Comparison of ENCODE assay signal across 8 cellular contexts in the genomic region with DNA sequence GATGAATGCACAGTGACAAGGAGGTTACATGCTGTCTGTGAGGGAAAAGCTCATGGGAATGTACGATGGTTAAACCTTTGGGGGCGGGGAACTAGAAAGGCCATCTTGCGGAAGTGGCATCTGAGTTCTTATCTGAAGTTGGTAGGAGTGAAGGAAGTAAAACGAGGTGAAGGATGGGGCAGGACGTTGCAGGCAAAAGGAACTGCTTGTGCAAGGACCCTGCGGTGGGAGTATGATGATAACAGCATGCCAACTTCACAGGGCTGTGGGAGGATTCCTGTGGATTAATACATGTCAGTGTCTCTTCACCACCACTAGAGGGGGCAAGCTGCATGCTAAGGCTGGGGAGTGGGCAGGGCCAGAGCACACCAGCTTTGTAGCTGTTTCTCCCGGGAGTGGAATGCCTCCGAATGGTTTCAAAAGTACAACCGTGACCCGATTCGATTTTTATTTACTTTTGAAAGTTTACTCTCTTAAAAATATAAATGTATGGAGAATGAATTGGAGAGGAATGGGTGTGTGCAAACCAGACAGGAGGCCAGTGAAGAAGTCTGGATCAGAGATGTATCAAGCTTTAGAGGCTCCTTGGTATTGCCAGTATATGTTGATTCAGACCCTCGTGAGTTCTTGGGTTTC.
A peak's percentile ranks its signal among the peaks of the same experiment; 100 is the strongest.
DNase-seq lines count a peak whose midpoint lies in the region; ATAC-seq, FAIRE-seq and TF ChIP-seq lines count a peak whose summit lies in the region.

No MANE protein-coding gene starts in this region.

- ATAC-seq in GM18502 (IDR thresholded peaks at IDR 0.05; ENCODE audit: poor library complexity, unreplicated experiment) (peak; percentile 98), HG02884 (IDR thresholded peaks at IDR 0.05; ENCODE audit: unreplicated experiment) (peak; percentile 96)

- DNase-seq in ACHN (peak; percentile 74), NCI-H146 treated with DMSO at 0.1 percent for 48 hours (lab: John Stamatoyannopoulos, UW; ENCODE audit: unreplicated experiment) (peak; percentile 14), T-helper 9 cell (peak; percentile 28), breast epithelium (ENCODE audit: low spot score in 2 of 2) (peak in 1 of 2 donors; percentile 39), keratinocyte (ENCODE audit: low read depth, low spot score) (no peak)
- DNase-seq in stimulated activated CD4-positive, alpha-beta T cell treated with anti-CD3 and anti-CD28 coated beads, Interleukin-12 subunit alpha, Interleukin-12 subunit beta, amount 100 ng/mL, for 4 hours: peak; percentile 44

- in situ Hi-C loops in ACHN (cut with HindIII; ENCODE audit: low pct_ligation_motif_present, low pct_unique_long_range_greater_than_20kb, low sequenced_read_pairs): no loop called here

- no peaks in the 10 kb centered on the region for H3K4me1 ChIP-seq in breast epithelium
- no peaks in the 10 kb centered on the region for H3K4me1 ChIP-seq in keratinocyte (ENCODE audit: control insufficient read depth, extremely low read depth, insufficient read depth, low read length)

- dilution Hi-C loops in keratinocyte (cut with MboI; ENCODE audit: extremely low pct_ligation_motif_present, low sequenced_read_pairs): no loop called here

- peak; percentile 59 to 89 (median 81) for TF ChIP-seq CTCF in breast epithelium (IDR thresholded peaks at IDR 0.05)
- TF ChIP-seq CTCF in keratinocyte (optimal IDR thresholded peaks at IDR 0.05 in 1 of 3, IDR thresholded peaks at IDR 0.05 in 1 of 3, conservative IDR thresholded peaks at IDR 0.05 in 1 of 3; ENCODE audit: extremely low read depth in 1 of 3, insufficient read depth in 2 of 3, low read length in 3 of 3): peak; percentile 90 to 99 (median 92)

- no peaks in the 10 kb centered on the region for H4K20me1 ChIP-seq in keratinocyte (ENCODE audit: control insufficient read depth, extremely low read depth, insufficient read depth, low read length)

- H3K27ac ChIP-seq in breast epithelium (no peak overlapping the region), keratinocyte (ENCODE audit: control insufficient read depth, insufficient read depth, low read length) (no peak overlapping the region)

- H3K4me2 ChIP-seq in keratinocyte (ENCODE audit: control insufficient read depth, extremely low read depth, insufficient read depth, low read depth, low read length): peak overlapping the region; percentile 70

- TF ChIP-seq POLR2A in breast epithelium (IDR thresholded peaks at IDR 0.05): no peak

- H3K9me1 ChIP-seq in keratinocyte (ENCODE audit: control insufficient read depth, extremely low read depth, insufficient read depth, low read length): no peaks in the 10 kb centered on the region

- no peaks in the 10 kb centered on the region for H3K79me2 ChIP-seq in keratinocyte (ENCODE audit: control insufficient read depth, insufficient read depth, low read length)

- peak overlapping the region; percentile 76 for H2AFZ ChIP-seq in keratinocyte (ENCODE audit: control insufficient read depth, low read length)

- H3K27me3 ChIP-seq in breast epithelium (no peaks in the 10 kb centered on the region), keratinocyte (ENCODE audit: control insufficient read depth, extremely low read depth, insufficient read depth, low read length) (no peaks in the 10 kb centered on the region)

- no peak overlapping the region for H3K9ac ChIP-seq in keratinocyte (ENCODE audit: control insufficient read depth, extremely low read depth, insufficient read depth, low read length)

- H3K36me3 ChIP-seq in breast epithelium (no peaks in the 10 kb centered on the region), keratinocyte (ENCODE audit: control insufficient read depth in 2 of 2, extremely low read depth in 1 of 2, insufficient read depth in 2 of 2, low read length in 2 of 2) (no peaks in the 10 kb centered on the region)

- H3K4me3 ChIP-seq in breast epithelium: peak overlapping the region in 2 of 3 donors; percentile 15 to 30
- peak overlapping the region in 1 of 3 experiments; percentile 32 for H3K4me3 ChIP-seq in keratinocyte (ENCODE audit: control insufficient read depth in 2 of 3, extremely low read depth in 1 of 3, insufficient read depth in 2 of 3, low read depth in 1 of 3, low read length in 3 of 3)

- FAIRE-seq in keratinocyte (lab: Jason Lieb, UNC): peak; percentile 93

- no peaks in the 10 kb centered on the region for H3K9me3 ChIP-seq in breast epithelium
- no peaks in the 10 kb centered on the region for H3K9me3 ChIP-seq in keratinocyte (ENCODE audit: control insufficient read depth, low read depth, low read length)

- intact Hi-C loops in breast epithelium (cut with DNase I; ENCODE audit: low total_unique reads): no loop called here
